Comparison of ENCODE assay signal across 29 cellular contexts in genomic region chr1:42311138-42311537, GRCh38. TPM values are rescaled to one million over a fixed set of nuclear protein-coding genes. Genes with fewer than 3 reads are reported as not detected.
DNase-seq lines count a peak whose midpoint lies in the region; ATAC-seq, FAIRE-seq and TF ChIP-seq lines count a peak whose summit lies in the region.
"Had no signal": no experiment of that assay in that cellular context is flagged by ENCODE, and none has a peak within 500 bp of the region (broad histone marks: within the 10 kb centered on the region; RNA-seq: fewer than 3 reads in every experiment).

No MANE protein-coding gene starts in this region.

- intact Hi-C loops in endothelial cell of umbilical vein (cut with micrococcal nuclease) (no loop called here), body of pancreas (cut with DNase I) (no loop called here), adrenal gland (cut with DNase I) (no loop called here)

- no peak for FAIRE-seq in endothelial cell of umbilical vein (lab: Jason Lieb, UNC)
- FAIRE-seq: A204.1, GM12892, H1, keratinocyte had no signal

- H3F3A ChIP-seq in smooth muscle cell (ENCODE audit: low read depth): no peaks in the 10 kb centered on the region

- H3K36me3 Mint-ChIP-seq in activated T-cell treated with anti-CD3 and anti-CD28 coated beads, Interleukin-2, amount 50 U/mL, for 72 hours (ENCODE audit: insufficient read depth in 2 of 2): peaks cover 4 to 12% of the 10 kb centered on the region in 2 donors

- H3K4me2 ChIP-seq in endothelial cell of umbilical vein (ENCODE audit: insufficient read depth, low read length): no peak overlapping the region
- peak overlapping the region; percentile 68 for H3K4me2 ChIP-seq in smooth muscle cell

- no TSS peak for BruUV-seq in endothelial cell of umbilical vein (replicated peaks; lab: Mats Ljungman, UMichigan)

- H3K27ac ChIP-seq in endothelial cell of umbilical vein (ENCODE audit: insufficient read depth, low read depth, low read length): no peak overlapping the region
- peak overlapping the region; percentile 44 for H3K27ac ChIP-seq in smooth muscle cell (ENCODE audit: low read depth)
- no peak overlapping the region for H3K27ac ChIP-seq in body of pancreas
- H3K27ac ChIP-seq in adrenal gland: no peak overlapping the region
- H3K27ac ChIP-seq: colonic mucosa, lower lobe of right lung, prostate gland, SJCRH30 had no signal

- WGBS in smooth muscle cell (ENCODE audit: low lambda C conversion rate): 6% methylated on average over 1 of the region's 1 CpG
- 0 to 41% methylated on average over 1 of the region's 1 CpG for WGBS in body of pancreas, 2 donors
- WGBS in adrenal gland, 4 donors: 0 to 32% (median 2%) methylated on average over 1 of the region's 1 CpG

- H3K36me3 ChIP-seq in endothelial cell of umbilical vein (ENCODE audit: control insufficient read depth in 2 of 2, extremely low read depth in 1 of 2, insufficient read depth in 2 of 2, low read length in 2 of 2) (no peaks in the 10 kb centered on the region), smooth muscle cell (ENCODE audit: low read depth) (no peaks in the 10 kb centered on the region), body of pancreas (replicated peaks in 1 of 2; ENCODE audit: insufficient read depth in 1 of 2, low read depth in 2 of 2) (no peaks in the 10 kb centered on the region), adrenal gland (replicated peaks in 1 of 2) (no peaks in the 10 kb centered on the region)
- H3K36me3 ChIP-seq: colonic mucosa, prostate gland had no signal

- TF ChIP-seq POLR2A in endothelial cell of umbilical vein (IDR thresholded peaks at IDR 0.05; ENCODE audit: low read depth, low read length) (no peak), body of pancreas (IDR thresholded peaks at IDR 0.05) (no peak), adrenal gland (IDR thresholded peaks at IDR 0.05) (no peak)

- no peaks in the 10 kb centered on the region for H3K4me1 ChIP-seq in endothelial cell of umbilical vein (ENCODE audit: control insufficient read depth, extremely low read depth, insufficient read depth, low read length)
- H3K4me1 ChIP-seq in smooth muscle cell (ENCODE audit: low read depth): peaks cover 5% of the 10 kb centered on the region
- peaks cover 40% of the 10 kb centered on the region for H3K4me1 ChIP-seq in body of pancreas
- H3K4me1 ChIP-seq in adrenal gland (replicated peaks in 1 of 2): peaks cover 10 to 18% of the 10 kb centered on the region in 2 donors
- H3K4me1 ChIP-seq: SJCRH30 had no signal

- no peaks in the 10 kb centered on the region for H3K9me3 Mint-ChIP-seq in activated T-cell treated with anti-CD3 and anti-CD28 coated beads, Interleukin-2, amount 50 U/mL, for 72 hours
- H3K9me3 Mint-ChIP-seq: activated naive CD4-positive, alpha-beta T cell treated with anti-CD3 and anti-CD28 coated beads, Interleukin-2, amount 50 U/mL, for 24 hours had no signal

- CTCF ChIA-PET in endothelial cell of umbilical vein (lab: Charles Lee): interaction anchor here (2.7 kb wide), 1 partner anchor 12 kb away, joined by 11 read pairs; no protein-coding TSS in a partner anchor

- POLR2A ChIA-PET in endothelial cell of umbilical vein (lab: Charles Lee): no interaction called here

- ATAC-seq in activated T-cell treated with anti-CD3 and anti-CD28 coated beads, Interleukin-2, amount 50 U/mL, for 72 hours (replicated peaks in 1 of 2): peak; percentile 45 to 85
- ATAC-seq in body of pancreas: no peak
- ATAC-seq: lower lobe of right lung, Panc1 had no signal

- H3K4me3 ChIP-seq in endothelial cell of umbilical vein (replicated peaks in 1 of 3; ENCODE audit: insufficient read depth in 1 of 3, low read depth in 1 of 3, low read length in 3 of 3) (no peak overlapping the region), smooth muscle cell (no peak overlapping the region), body of pancreas (no peak overlapping the region), adrenal gland (no peak overlapping the region)
- H3K4me3 ChIP-seq: colonic mucosa, lower lobe of right lung, prostate gland, SJCRH30 had no signal

- dilution Hi-C loops in endothelial cell of umbilical vein (cut with MboI; ENCODE audit: extremely low pct_ligation_motif_present, low sequenced_read_pairs): no loop called here

- no peak for DNase-seq in activated T-cell treated with anti-CD3 and anti-CD28 coated beads, Interleukin-2, amount 50 U/mL, for 72 hours
- no peak for DNase-seq in activated T-cell treated with anti-CD3 and anti-CD28 coated beads, Interleukin-2, amount 50 U/mL, for 1 hour
- DNase-seq in MV-4-11 (lab: John Stamatoyannopoulos, UW): peak; percentile 28
- DNase-seq in endothelial cell of umbilical vein (ENCODE audit: low read depth, low spot score): no peak
- no peak for DNase-seq in smooth muscle cell (lab: John Stamatoyannopoulos, UW; ENCODE audit: unreplicated experiment)
- DNase-seq in body of pancreas: no peak
- DNase-seq in adrenal gland: no peak
- no peak for DNase-seq in dermis blood vessel endothelial cell
- DNase-seq: activated CD8-positive, alpha-beta memory T cell treated with anti-CD3 and anti-CD28 coated beads for 24 hours; activated T-cell treated with anti-CD3 and anti-CD28 coated beads, Interleukin-2, amount 50 U/mL, for 48 hours; Caco-2; colonic mucosa; DND-41; Kasumi-1; lower lobe of right lung; NCI-H1092 treated with DMSO at 0.1 percent for 48 hours; NCI-H1930; NCI-H526; SJCRH30; T-helper 1 cell; trophoblast cell had no signal

- no peaks in the 10 kb centered on the region for H3K27me3 ChIP-seq in endothelial cell of umbilical vein (ENCODE audit: control insufficient read depth in 2 of 2, insufficient read depth in 2 of 2, low read length in 2 of 2)
- H3K27me3 ChIP-seq in smooth muscle cell (ENCODE audit: low read depth): no peaks in the 10 kb centered on the region
- H3K27me3 ChIP-seq in body of pancreas: no peaks in the 10 kb centered on the region
- no peaks in the 10 kb centered on the region for H3K27me3 ChIP-seq in adrenal gland
- H3K27me3 ChIP-seq: colonic mucosa, SJCRH30 had no signal

- H3K9ac ChIP-seq in endothelial cell of umbilical vein (replicated peaks; ENCODE audit: extremely low read depth, insufficient read depth, low read length) (no peak overlapping the region), smooth muscle cell (ENCODE audit: low read depth) (no peak overlapping the region)

- H3K4me3 Mint-ChIP-seq in activated T-cell treated with anti-CD3 and anti-CD28 coated beads, Interleukin-2, amount 50 U/mL, for 72 hours: peak overlapping the region in 1 of 2 donors; percentile 6
- H3K4me3 Mint-ChIP-seq: activated naive CD4-positive, alpha-beta T cell treated with anti-CD3 and anti-CD28 coated beads, Interleukin-2, amount 50 U/mL, for 24 hours; B cell had no signal

- H4K20me1 ChIP-seq in endothelial cell of umbilical vein (replicated peaks; ENCODE audit: control insufficient read depth, extremely low read depth, insufficient read depth, low read length) (peaks cover 6% of the 10 kb centered on the region), smooth muscle cell (ENCODE audit: low read depth) (peaks cover 94% of the 10 kb centered on the region)

- no peaks in the 10 kb centered on the region for H3K27me3 Mint-ChIP-seq in activated T-cell treated with anti-CD3 and anti-CD28 coated beads, Interleukin-2, amount 50 U/mL, for 72 hours (ENCODE audit: low read depth)
- H3K27me3 Mint-ChIP-seq: activated naive CD4-positive, alpha-beta T cell treated with anti-CD3 and anti-CD28 coated beads, Interleukin-2, amount 50 U/mL, for 24 hours; B cell had no signal

- H3K79me2 ChIP-seq in endothelial cell of umbilical vein (ENCODE audit: control insufficient read depth, insufficient read depth, low read length): peaks cover 72% of the 10 kb centered on the region
- peaks cover 97% of the 10 kb centered on the region for H3K79me2 ChIP-seq in smooth muscle cell (ENCODE audit: low read depth)

- no peaks in the 10 kb centered on the region for H3K9me1 ChIP-seq in endothelial cell of umbilical vein (replicated peaks; ENCODE audit: control insufficient read depth, extremely low read depth, insufficient read depth, low read length)

- H3K9me3 ChIP-seq in endothelial cell of umbilical vein (replicated peaks; ENCODE audit: control insufficient read depth, insufficient read depth, low read length) (no peaks in the 10 kb centered on the region), smooth muscle cell (replicated peaks; ENCODE audit: low read depth) (no peaks in the 10 kb centered on the region), body of pancreas (no peaks in the 10 kb centered on the region), adrenal gland (replicated peaks in 1 of 3) (no peaks in the 10 kb centered on the region)
- H3K9me3 ChIP-seq: Caco-2, colonic mucosa, lower lobe of right lung, prostate gland, SJCRH30 had no signal

- no peak for TF ChIP-seq CTCF in endothelial cell of umbilical vein (IDR thresholded peaks at IDR 0.05; ENCODE audit: extremely low read depth in 1 of 2, insufficient read depth in 1 of 2, low read depth in 1 of 2, low read length in 2 of 2)
- TF ChIP-seq CTCF in smooth muscle cell (IDR thresholded peaks at IDR 0.05; ENCODE audit: borderline replicate concordance, insufficient read depth, poor library complexity, severe bottlenecking): no peak
- no peak for TF ChIP-seq CTCF in body of pancreas (IDR thresholded peaks at IDR 0.05)
- TF ChIP-seq CTCF in adrenal gland (IDR thresholded peaks at IDR 0.05): no peak

- H3K27ac Mint-ChIP-seq in activated T-cell treated with anti-CD3 and anti-CD28 coated beads, Interleukin-2, amount 50 U/mL, for 72 hours: peak overlapping the region; percentile 31
- H3K27ac Mint-ChIP-seq: activated naive CD4-positive, alpha-beta T cell treated with anti-CD3 and anti-CD28 coated beads, Interleukin-2, amount 50 U/mL, for 24 hours; B cell had no signal

- no peak overlapping the region for H2AFZ ChIP-seq in endothelial cell of umbilical vein (ENCODE audit: low read depth, low read length)
- H2AFZ ChIP-seq in smooth muscle cell (ENCODE audit: low read depth): no peak overlapping the region

- H3K4me1 Mint-ChIP-seq in activated T-cell treated with anti-CD3 and anti-CD28 coated beads, Interleukin-2, amount 50 U/mL, for 72 hours (ENCODE audit: low read depth): peaks cover 45% of the 10 kb centered on the region

RNA-seq across cellular contexts. Expression of gene FOXJ3, which starts 23.9 kb away (rescaled TPM):
- total RNA-seq in activated T-cell treated with anti-CD3 and anti-CD28 coated beads, Interleukin-2, amount 50 U/mL, for 72 hours: 10 to 100 TPM; 44.5 to 47.5 TPM
- total RNA-seq in endothelial cell of umbilical vein (36.5 and 38.8 TPM in 2 replicates), smooth muscle cell (35.2 and 40.9 TPM in 2 replicates), body of pancreas (10 to 100 TPM; 25.2 to 50.4 TPM), adrenal gland (10 to 100 TPM; 19.7 to 58.5 (median 34.1) TPM), dermis blood vessel endothelial cell (23.8 and 33.2 TPM in 2 replicates)
- polyA plus RNA-seq in endothelial cell of umbilical vein (34.7 and 35.4 TPM in 2 replicates), smooth muscle cell (19.3 and 20.1 TPM in 2 replicates), adrenal gland (10 to 100 TPM in 2 of 3 donors, 1 to 10 TPM in 1; 8.4 to 36.1 (median 10.2) TPM)
- polyA plus RNA-seq in endothelial cell of umbilical vein (2011; cell fraction: cytosol; rRNA removed): 17.4 and 18.3 TPM in 2 replicates
- polyA plus RNA-seq in endothelial cell of umbilical vein (2011; cell fraction: nucleus; rRNA removed): 51.2 and 53.3 TPM in 2 replicates
- 13.1 and 18.6 TPM in 2 replicates for polyA plus RNA-seq in endothelial cell of umbilical vein (2012)
- 38.4 and 47.4 TPM in 2 replicates for polyA minus RNA-seq in endothelial cell of umbilical vein
- polyA minus RNA-seq in endothelial cell of umbilical vein (2011; cell fraction: cytosol; rRNA and poly(A)+ RNA removed): 24.2 TPM
- 66.7 and 96.1 TPM in 2 replicates for polyA minus RNA-seq in endothelial cell of umbilical vein (2011; cell fraction: nucleus; rRNA and poly(A)+ RNA removed)
